ENCODE assay signal across 8 cellular contexts in the genomic region with DNA sequence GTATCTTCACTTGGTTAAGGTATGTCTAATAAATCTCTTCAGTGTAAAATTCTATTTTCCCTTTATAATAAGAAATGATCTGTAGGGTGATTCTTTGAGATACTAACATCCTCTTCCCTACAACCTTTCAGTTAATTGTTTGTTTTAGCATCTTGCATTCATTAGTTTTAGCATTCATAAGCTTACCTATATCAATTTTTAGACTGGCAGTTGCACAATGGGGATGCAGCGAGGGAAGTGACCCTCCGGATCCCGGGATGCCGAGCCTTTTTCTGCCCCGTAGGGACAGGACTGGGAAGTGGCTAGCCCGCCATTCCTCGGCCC. TPM values are rescaled to one million over a fixed set of nuclear protein-coding genes. Genes with fewer than 3 reads are reported as not detected.
DNase-seq lines count a peak whose midpoint lies in the region; ATAC-seq and TF ChIP-seq lines count a peak whose summit lies in the region.

No MANE protein-coding gene starts in this region.

- no peak for ATAC-seq in CD8-positive, alpha-beta T cell

- H3K9me3 Mint-ChIP-seq in CD8-positive, alpha-beta T cell, result no peaks in the 10 kb centered on the region
- H3K9me3 Mint-ChIP-seq in osteocyte (ENCODE audit: unreplicated experiment), result no peaks in the 10 kb centered on the region

- peak overlapping the region; percentile 63 for H3K27ac ChIP-seq in CD8-positive, alpha-beta T cell (ENCODE audit: low read depth, low read length)
- H3K27ac ChIP-seq in Peyer's patch (peak overlapping the region; percentile 77 to 93 (median 82)), epithelial cell of prostate (peak overlapping the region; percentile 74)

- H3K4me3 Mint-ChIP-seq in CD8-positive, alpha-beta T cell, result peak overlapping the region; percentile 98
- peak overlapping the region; percentile 96 for H3K4me3 Mint-ChIP-seq in osteocyte (ENCODE audit: unreplicated experiment)

- H3K9me3 ChIP-seq in CD8-positive, alpha-beta T cell (ENCODE audit: low read length), result no peaks in the 10 kb centered on the region
- H3K9me3 ChIP-seq in Peyer's patch, result no peaks in the 10 kb centered on the region

- DNase-seq in CD8-positive, alpha-beta T cell, result no peak
- no peak for DNase-seq in Peyer's patch
- no peak for DNase-seq in epithelial cell of prostate (ENCODE audit: low read depth, low spot score)
- DNase-seq in osteocyte (ENCODE audit: extremely low spot score, unreplicated experiment), result no peak
- no peak for DNase-seq in GM19240 (ENCODE audit: insufficient read length, low spot score)
- no peak for DNase-seq in GF-D8 (lab: John Stamatoyannopoulos, UW)
- no peak for DNase-seq in COLO668 (lab: John Stamatoyannopoulos, UW; ENCODE audit: unreplicated experiment)
- DNase-seq in activated CD4-positive, CD25-positive, alpha-beta regulatory T cell treated with anti-CD3 and anti-CD28 coated beads, Interleukin-2, amount 50 U/mL, for 72 hours, result no peak

- H3K4me1 ChIP-seq in CD8-positive, alpha-beta T cell (ENCODE audit: insufficient read depth, low read length), result peaks cover 14% of the 10 kb centered on the region
- peaks cover 0 to 7% (median 0%) of the 10 kb centered on the region in 4 donors for H3K4me1 ChIP-seq in Peyer's patch

- H3K36me3 ChIP-seq in CD8-positive, alpha-beta T cell (ENCODE audit: insufficient read depth, low read length), result no peaks in the 10 kb centered on the region
- H3K36me3 ChIP-seq in Peyer's patch, result no peaks in the 10 kb centered on the region

- H3K36me3 Mint-ChIP-seq in CD8-positive, alpha-beta T cell, result peaks cover 9% of the 10 kb centered on the region
- H3K36me3 Mint-ChIP-seq in osteocyte (ENCODE audit: unreplicated experiment), result no peaks in the 10 kb centered on the region

- no peaks in the 10 kb centered on the region for H3K27me3 Mint-ChIP-seq in CD8-positive, alpha-beta T cell (ENCODE audit: low read depth)
- no peaks in the 10 kb centered on the region for H3K27me3 Mint-ChIP-seq in osteocyte (ENCODE audit: unreplicated experiment)

- peaks cover 32% of the 10 kb centered on the region for H3K4me1 Mint-ChIP-seq in CD8-positive, alpha-beta T cell (ENCODE audit: low read depth)
- H3K4me1 Mint-ChIP-seq in osteocyte (ENCODE audit: unreplicated experiment), result peaks cover 46% of the 10 kb centered on the region

- CTCF ChIA-PET in CD8-positive, alpha-beta T cell (lab: Charles Lee), result interaction anchor here (1.1 kb wide), 1 partner anchor 450 kb away, joined by 3 read pairs; no protein-coding TSS in a partner anchor

- TF ChIP-seq POLR2A in Peyer's patch (IDR thresholded peaks at IDR 0.05), result no peak

- H3K4me3 ChIP-seq in CD8-positive, alpha-beta T cell (ENCODE audit: low read depth, low read length), result peak overlapping the region; percentile 85
- H3K4me3 ChIP-seq in Peyer's patch, result peak overlapping the region; percentile 51 to 86 (median 61)

- TF ChIP-seq CTCF in CD8-positive, alpha-beta T cell (IDR thresholded peaks at IDR 0.05), result no peak
- TF ChIP-seq CTCF in Peyer's patch (IDR thresholded peaks at IDR 0.05), result no peak
- TF ChIP-seq CTCF in osteocyte (IDR thresholded peaks at IDR 0.05), result no peak

- no peaks in the 10 kb centered on the region for H3K27me3 ChIP-seq in CD8-positive, alpha-beta T cell (ENCODE audit: insufficient read depth, low read length)
- H3K27me3 ChIP-seq in Peyer's patch, result no peaks in the 10 kb centered on the region

- intact Hi-C loops in CD8-positive, alpha-beta T cell (cut with DNase I, micrococcal nuclease), result loop anchor here (1.0 to 10.0 kb wide), 11 partner anchors 56 to 1886 kb away; partner anchors contain the start of genes ATAD1 (in 1 of the 2), HECTD2 (in 1 of the 2), IFIT5 (in 1 of the 2) and LIPA (in 1 of the 2)

- peak overlapping the region; percentile 99 for H3K27ac Mint-ChIP-seq in CD8-positive, alpha-beta T cell
- H3K27ac Mint-ChIP-seq in osteocyte (ENCODE audit: unreplicated experiment), result peak overlapping the region; percentile 99

- POLR2A ChIA-PET in CD8-positive, alpha-beta T cell (lab: Charles Lee), result interaction anchor here (0.9 to 1.8 kb wide), 5 partner anchors 9 to 449 kb away, joined by 4 to 10 read pairs (median 6); partner anchors contain the start of gene IFIT5

RNA-seq across cellular contexts. Expression of gene KIF20B, which starts 0.5 kb away (rescaled TPM):
- 10 to 100 TPM; 23.1 to 26.3 TPM for total RNA-seq in CD8-positive, alpha-beta T cell
- total RNA-seq in Peyer's patch, result 10 to 100 TPM in 1 of 4 donors, 1 to 10 TPM in 3; 4.9 to 16.5 (median 6.5) TPM
- total RNA-seq in osteocyte, result 9.8 and 9.9 TPM in 2 replicates

RNA-seq across cellular contexts. Expression of gene PANK1, which starts 55.8 kb away (rescaled TPM):
- total RNA-seq in CD8-positive, alpha-beta T cell, result under 1 TPM; 0.08 to 0.28 TPM
- total RNA-seq in Peyer's patch (10 to 100 TPM; 22.3 to 45.9 (median 33.9) TPM), osteocyte (6.6 and 7.4 TPM in 2 replicates)
